Comparison of ENCODE assay signal across 23 cellular contexts in the genomic region with DNA sequence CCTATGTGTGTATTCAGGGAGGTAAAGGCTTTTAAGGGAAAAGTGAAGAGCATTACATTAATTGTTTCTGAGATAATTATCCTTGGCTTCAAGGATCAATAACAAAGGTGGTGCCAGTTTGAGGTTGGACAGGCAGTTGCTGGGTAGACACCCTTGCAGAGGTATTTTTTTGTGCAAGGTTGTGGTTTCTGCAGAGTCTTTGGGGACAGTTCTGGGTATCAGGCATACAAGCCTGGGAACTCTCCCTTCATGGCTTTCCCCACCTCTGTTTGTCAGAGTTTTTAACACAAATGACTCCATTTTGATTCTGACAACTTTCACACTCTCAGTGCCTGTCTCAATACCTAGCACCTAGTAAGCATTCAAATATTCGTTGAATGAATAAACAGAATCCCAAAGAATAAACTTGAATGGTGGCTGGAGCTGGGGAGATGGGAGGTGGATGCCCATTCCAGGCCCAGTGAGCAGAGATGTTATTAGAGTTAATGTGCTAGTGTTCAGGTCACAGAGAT.
"Had no signal": no experiment of that assay in that cellular context is flagged by ENCODE, and none has a peak within 500 bp of the region (broad histone marks: within the 10 kb centered on the region; RNA-seq: fewer than 3 reads in every experiment).

No MANE protein-coding gene starts in this region.

- H3K4me1 Mint-ChIP-seq: mesothelial cell of epicardium had no signal

- H3K9me3 Mint-ChIP-seq: mesothelial cell of epicardium; naive B cell; naive thymus-derived CD8-positive, alpha-beta T cell had no signal

- DNase-seq: dermis blood vessel endothelial cell; dorsolateral prefrontal cortex; effector CD4-positive, alpha-beta T cell; effector memory CD4-positive, alpha-beta T cell; erythroblast; esophagus squamous epithelium; foreskin fibroblast; foreskin melanocyte; gastrocnemius medialis; glutamatergic neuron; head of caudate nucleus; heart right ventricle; hippocampal formation; left cardiac atrium; left lung; left ventricle myocardium superior; lower lobe of right lung; mesenchymal stem cell; mucosa of descending colon; naive B cell; naive thymus-derived CD8-positive, alpha-beta T cell had no signal

- H3K36me3 Mint-ChIP-seq: mesothelial cell of epicardium; naive B cell; naive thymus-derived CD8-positive, alpha-beta T cell had no signal

- H3K4me3 Mint-ChIP-seq: mesothelial cell of epicardium; naive thymus-derived CD8-positive, alpha-beta T cell had no signal

- H3K27ac Mint-ChIP-seq: mesothelial cell of epicardium; naive thymus-derived CD8-positive, alpha-beta T cell had no signal

- ATAC-seq: esophagus mucosa; gastrocnemius medialis; heart right ventricle; left cardiac atrium; left lung; left ventricle myocardium superior; lower lobe of right lung; mucosa of descending colon; naive thymus-derived CD8-positive, alpha-beta T cell had no signal
